In the genomic region with DNA sequence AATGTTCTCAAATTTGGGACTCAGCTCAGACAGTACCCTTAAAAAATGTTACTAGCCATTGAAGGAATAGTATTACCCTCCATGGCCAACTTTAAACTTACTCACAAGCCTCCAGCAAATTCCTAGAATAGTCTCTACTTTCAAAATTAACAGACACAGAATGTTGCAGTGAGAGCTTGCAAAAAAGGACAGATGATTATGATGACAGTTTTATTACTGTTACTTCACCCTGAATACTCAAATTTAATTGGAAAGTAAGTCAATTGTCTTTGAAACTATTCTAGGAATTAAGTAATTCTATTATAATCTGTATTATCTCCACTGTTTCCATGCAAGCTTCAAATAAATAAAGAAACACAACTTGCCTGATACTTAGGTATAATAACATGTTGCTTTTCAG, we compare ENCODE assay signal across 17 cellular contexts.
A peak's percentile ranks its signal among the peaks of the same experiment; 100 is the strongest.
DNase-seq lines count a peak whose midpoint lies in the region; ATAC-seq and TF ChIP-seq lines count a peak whose summit lies in the region.
"Had no signal": no experiment of that assay in that cellular context is flagged by ENCODE, and none has a peak within 500 bp of the region (broad histone marks: within the 10 kb centered on the region; RNA-seq: fewer than 3 reads in every experiment).

No MANE protein-coding gene starts in this region.

- TF ChIP-seq CTCF in AG10803 (conservative IDR thresholded peaks at IDR 0.05; ENCODE audit: low read length) (no peak), HEK293 (tag by site-specific recombination; IDR thresholded peaks at IDR 0.05) (no peak), fibroblast of villous mesenchyme (IDR thresholded peaks at IDR 0.05; ENCODE audit: insufficient read depth, low read depth, low read length) (no peak), suprapubic skin (IDR thresholded peaks at IDR 0.05) (no peak)

- H3K9me3 ChIP-seq in HEK293 (ENCODE audit: control insufficient read depth, insufficient read depth, low read depth, low read length) (no peaks in the 10 kb centered on the region), suprapubic skin (no peaks in the 10 kb centered on the region)
- H3K9me3 ChIP-seq: BLaER1 had no signal

- CTCF ChIA-PET in HEK293 (lab: Yijun Ruan, JAX): interaction anchor here (0.6 to 1.5 kb wide), 2 partner anchors 41 to 74 kb away, joined by 3 to 8 read pairs; no protein-coding TSS in a partner anchor

- no peak for ATAC-seq in HG03565 (IDR thresholded peaks at IDR 0.05; ENCODE audit: unreplicated experiment)
- ATAC-seq: HCT116 had no signal

- DNase-seq in AG10803 (ENCODE audit: low read depth) (peak; percentile 56), EH (ENCODE audit: low read depth) (peak; percentile 7), fibroblast of villous mesenchyme (ENCODE audit: low read depth) (peak; percentile 7), NCI-H1436 (lab: John Stamatoyannopoulos, UW) (no peak), suprapubic skin (ENCODE audit: low spot score in 2 of 2) (no peak)
- DNase-seq: AML-193; CD4-positive, alpha-beta memory T cell; DMS53; DND-41; GOT3; H7 had no signal

- POLR2A ChIA-PET in HEK293 (lab: Yijun Ruan, JAX): no interaction called here

- no peaks in the 10 kb centered on the region for H3K27me3 ChIP-seq in suprapubic skin
- H3K27me3 ChIP-seq: BLaER1 had no signal

- no peak overlapping the region for H3K4me3 ChIP-seq in AG10803 (ENCODE audit: low read length)
- H3K4me3 ChIP-seq in HEK293 (ENCODE audit: low read depth, low read length): no peak overlapping the region
- no peak overlapping the region for H3K4me3 ChIP-seq in fibroblast of villous mesenchyme (ENCODE audit: low read depth, low read length)
- no peak overlapping the region for H3K4me3 ChIP-seq in suprapubic skin
- H3K4me3 ChIP-seq: BLaER1 had no signal

- no peak for TF ChIP-seq EP300 in suprapubic skin (IDR thresholded peaks at IDR 0.05)

- H3K27ac ChIP-seq in HEK293 (ENCODE audit: extremely low read depth, low read depth, low read length): no peak overlapping the region
- H3K27ac ChIP-seq in suprapubic skin: no peak overlapping the region
- H3K27ac ChIP-seq: BLaER1, HL-60, KMS-11 had no signal

- H3K4me1 ChIP-seq in HEK293 (ENCODE audit: control insufficient read depth, insufficient read depth, low read length) (no peaks in the 10 kb centered on the region), suprapubic skin (no peaks in the 10 kb centered on the region)
- H3K4me1 ChIP-seq: BLaER1 had no signal

- TF ChIP-seq POLR2A in suprapubic skin (IDR thresholded peaks at IDR 0.05): no peak

- H3K36me3 ChIP-seq in HEK293 (ENCODE audit: control insufficient read depth in 2 of 2, insufficient read depth in 1 of 2, low read length in 2 of 2) (no peaks in the 10 kb centered on the region), suprapubic skin (peaks cover 3% of the 10 kb centered on the region)
- H3K36me3 ChIP-seq: BLaER1 had no signal

TF ChIP-seq in HEK293, 187 proteins besides CTCF, POLR2A, EP300 and RAD21:
- TF ChIP-seq, protein P1, sequence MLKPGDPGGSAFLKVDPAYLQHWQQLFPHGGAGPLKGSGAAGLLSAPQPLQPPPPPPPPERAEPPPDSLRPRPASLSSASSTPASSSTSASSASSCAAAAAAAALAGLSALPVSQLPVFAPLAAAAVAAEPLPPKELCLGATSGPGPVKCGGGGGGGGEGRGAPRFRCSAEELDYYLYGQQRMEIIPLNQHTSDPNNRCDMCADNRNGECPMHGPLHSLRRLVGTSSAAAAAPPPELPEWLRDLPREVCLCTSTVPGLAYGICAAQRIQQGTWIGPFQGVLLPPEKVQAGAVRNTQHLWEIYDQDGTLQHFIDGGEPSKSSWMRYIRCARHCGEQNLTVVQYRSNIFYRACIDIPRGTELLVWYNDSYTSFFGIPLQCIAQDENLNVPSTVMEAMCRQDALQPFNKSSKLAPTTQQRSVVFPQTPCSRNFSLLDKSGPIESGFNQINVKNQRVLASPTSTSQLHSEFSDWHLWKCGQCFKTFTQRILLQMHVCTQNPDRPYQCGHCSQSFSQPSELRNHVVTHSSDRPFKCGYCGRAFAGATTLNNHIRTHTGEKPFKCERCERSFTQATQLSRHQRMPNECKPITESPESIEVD (tag by site-specific recombination; IDR thresholded peaks at IDR 0.05): peak; percentile 75
- 0 out of 2 replicates have a peak, but pooled peaks have one; percentile 17 for TF ChIP-seq FEZF1 (tag by site-specific recombination; IDR thresholded peaks at IDR 0.05)
- no peak for TF ChIP-seq ZBTB7A (tag by site-specific recombination; IDR thresholded peaks at IDR 0.05; ENCODE audit: low read depth)

Comparison
In these comparisons a context has a peak if more than half of its experiments do, and no peak if none do; other contexts are left out.
1. DNase-seq: peak in AG10803 (single experiment), EH (single experiment) and fibroblast of villous mesenchyme (single experiment); none in NCI-H1436 (single experiment) and suprapubic skin (0 of 2).